ENCODE assay signal across 8 cellular contexts in the genomic region with DNA sequence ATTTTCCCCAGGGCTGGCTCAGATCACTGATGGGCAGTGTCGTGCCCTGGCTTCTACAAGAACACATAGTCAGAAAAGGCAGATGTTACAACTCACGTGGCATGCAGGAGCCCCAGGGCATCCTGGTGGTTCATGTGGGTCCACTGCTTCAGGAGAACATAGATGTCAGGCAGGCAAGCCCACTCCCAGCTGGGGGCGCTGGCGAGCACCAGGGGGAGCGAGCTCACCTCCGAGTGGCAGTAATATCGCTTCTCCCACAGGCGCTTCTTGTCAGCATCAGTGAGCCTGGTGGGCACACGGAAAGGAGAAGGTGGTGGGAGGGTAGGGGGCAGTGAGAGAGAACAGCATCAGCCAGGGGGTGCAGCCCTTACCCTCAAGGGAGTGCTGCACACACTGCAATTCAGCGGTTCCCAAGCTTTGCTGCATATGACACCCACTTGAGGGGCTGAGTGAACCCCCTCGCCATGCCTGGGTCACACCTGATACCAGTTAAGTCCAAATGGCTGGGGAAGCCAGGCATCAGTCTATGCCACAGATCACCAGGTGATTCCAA. TPM values are rescaled to one million over a fixed set of nuclear protein-coding genes. Genes with fewer than 3 reads are reported as not detected.
DNase-seq lines count a peak whose midpoint lies in the region; ATAC-seq and TF ChIP-seq lines count a peak whose summit lies in the region.

No MANE protein-coding gene starts in this region.

- ATAC-seq in HG02763 (IDR thresholded peaks at IDR 0.05; ENCODE audit: unreplicated experiment) (peak; percentile 9), mucosa of descending colon (no peak), GM19467 (IDR thresholded peaks at IDR 0.05; ENCODE audit: unreplicated experiment) (no peak), GM19463 (IDR thresholded peaks at IDR 0.05; ENCODE audit: unreplicated experiment) (no peak), GM18867 (IDR thresholded peaks at IDR 0.05; ENCODE audit: unreplicated experiment) (no peak)

- in situ Hi-C loops in astrocyte of the cerebellum (cut with HindIII; ENCODE audit: low sequenced_read_pairs), result no loop called here

- no peaks in the 10 kb centered on the region for H3K36me3 ChIP-seq in SJCRH30
- H3K36me3 ChIP-seq in mucosa of descending colon (ENCODE audit: low read depth), result peaks cover 7% of the 10 kb centered on the region

- no peaks in the 10 kb centered on the region for H3K9me3 ChIP-seq in SJCRH30 (replicated peaks)
- H3K9me3 ChIP-seq in mucosa of descending colon, result no peaks in the 10 kb centered on the region

- TF ChIP-seq CTCF in astrocyte of the cerebellum (IDR thresholded peaks at IDR 0.05; ENCODE audit: low read depth, low read length, missing control alignments) (peak; percentile 53), mucosa of descending colon (IDR thresholded peaks at IDR 0.05) (no peak)

- H3K27me3 ChIP-seq in SJCRH30, result no peaks in the 10 kb centered on the region

- DNase-seq in Daoy (ENCODE audit: low read depth), result peak; percentile 64
- DNase-seq in SJCRH30, result peak; percentile 59 to 66
- no peak for DNase-seq in astrocyte of the cerebellum (ENCODE audit: low read depth)
- DNase-seq in mucosa of descending colon, result peak; percentile 76 to 82 (median 79)

- H3K4me3 ChIP-seq in SJCRH30 (no peak overlapping the region), astrocyte of the cerebellum (ENCODE audit: low read depth, low read length) (no peak overlapping the region), mucosa of descending colon (no peak overlapping the region)

- H3K4me1 ChIP-seq in SJCRH30, result peaks cover 9% of the 10 kb centered on the region
- H3K4me1 ChIP-seq in mucosa of descending colon (ENCODE audit: low read depth), result peaks cover 34% of the 10 kb centered on the region

- intact Hi-C loops in mucosa of descending colon (cut with DNase I, micrococcal nuclease), result loop anchor here (5.0 kb wide), 1 partner anchor 56 kb away; no protein-coding TSS in a partner anchor

- H3K27ac ChIP-seq in SJCRH30, result no peak overlapping the region

RNA-seq across cellular contexts. Expression of a gene that starts 34.3 kb away (rescaled TPM):
- 22.5 and 30.7 TPM in 2 replicates for total RNA-seq in Daoy (2014; rRNA removed; shearing (Covaris generic))
- total RNA-seq in SJCRH30 (2014; rRNA removed; shearing (Covaris generic)), result 67.6 and 71.4 TPM in 2 replicates
- total RNA-seq in mucosa of descending colon, result 10 to 100 TPM; 56.7 to 60.2 (median 60.1) TPM

RNA-seq across cellular contexts. Expression of a gene that starts 48.7 kb away (rescaled TPM):
- total RNA-seq in Daoy (2014; rRNA removed; shearing (Covaris generic)), result 0.54 and 0.91 TPM in 2 replicates
- total RNA-seq in SJCRH30 (2014; rRNA removed; shearing (Covaris generic)), result 2.4 and 3.6 TPM in 2 replicates
- total RNA-seq in mucosa of descending colon, result 100 to 1,000 TPM in 1 of 3 donors, 10 to 100 TPM in 2; 66.5 to 117 (median 90.4) TPM

Comparison
In these comparisons a context has a peak if more than half of its experiments do, and no peak if none do; other contexts are left out.
1. RNA of a gene that starts 48.7 kb away (total RNA-seq): 66.5 to 117 TPM in mucosa of descending colon; 2.4 to 3.6 TPM in SJCRH30 and 0.54 to 0.91 TPM in Daoy; every median in the first group is over 10 times any median in the second.